Comparison of ENCODE assay signal across 22 cellular contexts in genomic region chr9:137380606-137381005, GRCh38.
"Had no signal": no experiment of that assay in that cellular context is flagged by ENCODE, and none has a peak within 500 bp of the region (broad histone marks: within the 10 kb centered on the region; RNA-seq: fewer than 3 reads in every experiment).

No MANE protein-coding gene starts in this region.

- ATAC-seq: activated CD8-positive, alpha-beta T cell treated with anti-CD3 and anti-CD28 coated beads for 36 hours; activated T-cell treated with anti-CD3 and anti-CD28 coated beads, Interleukin-2, amount 50 U/mL, for 4 hours; activated T-helper 17 cell treated with anti-CD3 and anti-CD28 coated beads, Interleukin-2, amount 50 U/mL, for 72 hours; body of pancreas; gastrocnemius medialis; T-helper 17 cell had no signal

- H3K27me3 ChIP-seq: body of pancreas, colonic mucosa, gastrocnemius medialis, tibial nerve had no signal

- H3K9me3 ChIP-seq: body of pancreas, colonic mucosa, gastrocnemius medialis, tibial nerve had no signal

- H3K4me1 ChIP-seq: body of pancreas, colonic mucosa, gastrocnemius medialis, tibial nerve had no signal

- DNase-seq: activated B cell treated with CpG ODN at 0.5 μM for 24 hours; activated CD4-positive, alpha-beta T cell treated with anti-CD3 and anti-CD28 coated beads, Interleukin-2, amount 50 U/mL, for 1 hour; activated CD8-positive, alpha-beta T cell treated with anti-CD3 and anti-CD28 coated beads for 36 hours; activated naive CD4-positive, alpha-beta T cell treated with Interleukin-2 at 50 U/mL for 16 hours; activated T-cell treated with anti-CD3 and anti-CD28 coated beads, Interleukin-2, amount 50 U/mL, for 4 hours; anterior cingulate cortex; cerebellar nuclear complex; colonic mucosa; effector CD8-positive, alpha-beta T cell; gastrocnemius medialis; glutamatergic neuron; hypothalamus; immature natural killer cell; mesendoderm; stimulated activated naive CD4-positive, alpha-beta T cell; T-helper 17 cell; T1000 had no signal

- FAIRE-seq: endometrium had no signal

- H3K27ac ChIP-seq: body of pancreas, colonic mucosa, gastrocnemius medialis, tibial nerve had no signal

- H3K4me3 ChIP-seq: body of pancreas, colonic mucosa, gastrocnemius medialis, lung, tibial nerve had no signal

- H3K36me3 ChIP-seq: colonic mucosa, gastrocnemius medialis had no signal
